In the genomic region with DNA sequence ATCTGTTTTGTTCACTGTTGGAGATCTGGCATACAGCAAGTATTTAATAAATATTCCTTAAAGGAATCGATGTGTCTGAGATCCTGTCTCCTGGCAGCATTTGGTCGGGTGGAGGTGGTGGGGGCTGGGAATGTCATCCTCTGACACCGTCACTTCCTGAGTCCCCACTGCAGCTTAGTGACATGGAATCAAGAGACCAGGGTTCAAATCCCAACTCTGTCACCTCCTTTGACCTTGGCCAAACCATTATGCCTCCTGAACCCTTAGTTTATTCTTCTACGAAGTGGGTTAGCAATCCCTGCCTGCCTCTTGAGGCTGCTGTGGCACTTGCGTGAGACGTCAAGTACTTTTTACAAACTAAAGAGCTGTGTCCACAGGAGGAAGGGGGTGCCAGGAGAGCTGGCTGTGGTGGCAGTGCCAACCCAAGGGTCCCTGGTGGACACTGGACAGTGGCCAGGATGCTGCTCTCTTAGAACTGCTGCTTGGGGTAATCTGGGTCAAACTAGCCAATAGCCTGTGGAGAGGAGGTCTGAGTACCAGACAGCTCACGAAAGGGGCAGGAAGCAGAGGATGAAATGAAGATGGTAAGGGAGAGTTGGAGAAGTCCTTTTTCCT, we compare ENCODE assay signal across 22 cellular contexts. TPM values are rescaled to one million over a fixed set of nuclear protein-coding genes. Genes with fewer than 3 reads are reported as not detected.
A peak's percentile ranks its signal among the peaks of the same experiment; 100 is the strongest.
DNase-seq lines count a peak whose midpoint lies in the region; ATAC-seq, FAIRE-seq and TF ChIP-seq lines count a peak whose summit lies in the region.
"Had no signal": no experiment of that assay in that cellular context is flagged by ENCODE, and none has a peak within 500 bp of the region (broad histone marks: within the 10 kb centered on the region; RNA-seq: fewer than 3 reads in every experiment).

No MANE protein-coding gene starts in this region.

- TF ChIP-seq CTCF in body of pancreas (IDR thresholded peaks at IDR 0.05) (no peak), kidney (IDR thresholded peaks at IDR 0.05; ENCODE audit: borderline replicate concordance, extremely low read depth, insufficient read depth) (no peak), ovary (IDR thresholded peaks at IDR 0.05) (no peak), tibial artery (IDR thresholded peaks at IDR 0.05) (no peak)

- H3K27me3 ChIP-seq in body of pancreas (no peaks in the 10 kb centered on the region), ovary (no peaks in the 10 kb centered on the region), tibial artery (no peaks in the 10 kb centered on the region)
- H3K27me3 ChIP-seq: gastrocnemius medialis, MG63, neutrophil, testis had no signal

- H3K36me3 ChIP-seq in body of pancreas (replicated peaks in 1 of 2; ENCODE audit: insufficient read depth in 1 of 2, low read depth in 2 of 2) (no peaks in the 10 kb centered on the region), kidney (ENCODE audit: control insufficient read depth in 1 of 2, insufficient read depth in 2 of 2, low read length in 2 of 2) (no peaks in the 10 kb centered on the region), ovary (no peaks in the 10 kb centered on the region), tibial artery (no peaks in the 10 kb centered on the region)
- H3K36me3 ChIP-seq: gastrocnemius medialis, MG63, neutrophil had no signal

- H3K4me3 Mint-ChIP-seq in activated CD4-positive, alpha-beta T cell treated with anti-CD3 and anti-CD28 coated beads, Interleukin-2, amount 10 ng/mL, durations not matched to agents 7 days and 5 days: no peak overlapping the region
- H3K4me3 Mint-ChIP-seq: CD8-positive, alpha-beta memory T cell; central memory CD8-positive, alpha-beta T cell; T-cell had no signal

- peak overlapping the region in 3 of 4 donors; percentile 89 to 94 (median 93) for H3K27ac ChIP-seq in body of pancreas
- no peak overlapping the region for H3K27ac ChIP-seq in kidney (ENCODE audit: low read depth in 2 of 2, low read length in 2 of 2)
- H3K27ac ChIP-seq in ovary: no peak overlapping the region
- H3K27ac ChIP-seq in tibial artery: no peak overlapping the region
- H3K27ac ChIP-seq: gastrocnemius medialis, neutrophil, testis had no signal

- POLR2A ChIA-PET in activated CD4-positive, alpha-beta T cell treated with anti-CD3 and anti-CD28 coated beads, Interleukin-2, amount 10 ng/mL, durations not matched to agents 7 days and 5 days (lab: Charles Lee): interaction anchor here (0.6 kb wide), 1 partner anchor 81 kb away, joined by 4 read pairs; no protein-coding TSS in a partner anchor

- H3K9me3 Mint-ChIP-seq in activated CD4-positive, alpha-beta T cell treated with anti-CD3 and anti-CD28 coated beads, Interleukin-2, amount 10 ng/mL, durations not matched to agents 7 days and 5 days: no peaks in the 10 kb centered on the region
- H3K9me3 Mint-ChIP-seq: CD8-positive, alpha-beta memory T cell; central memory CD8-positive, alpha-beta T cell; T-cell had no signal

- no peak for TF ChIP-seq EP300 in ovary (IDR thresholded peaks at IDR 0.05)

- TF ChIP-seq POLR2A in body of pancreas (IDR thresholded peaks at IDR 0.05) (no peak), ovary (IDR thresholded peaks at IDR 0.05) (no peak)

- no peaks in the 10 kb centered on the region for H3K27me3 Mint-ChIP-seq in activated CD4-positive, alpha-beta T cell treated with anti-CD3 and anti-CD28 coated beads, Interleukin-2, amount 10 ng/mL, durations not matched to agents 7 days and 5 days
- H3K27me3 Mint-ChIP-seq: CD8-positive, alpha-beta memory T cell; T-cell had no signal

- FAIRE-seq in kidney (lab: Jason Lieb, UNC): no peak

- no peak overlapping the region for H3K4me3 ChIP-seq in body of pancreas
- no peak overlapping the region for H3K4me3 ChIP-seq in kidney (ENCODE audit: low read length in 2 of 2)
- no peak overlapping the region for H3K4me3 ChIP-seq in ovary
- H3K4me3 ChIP-seq in tibial artery: no peak overlapping the region
- H3K4me3 ChIP-seq: gastrocnemius medialis, MG63, testis had no signal

- ATAC-seq in body of pancreas: no peak
- ATAC-seq in activated CD4-positive, CD25-positive, alpha-beta regulatory T cell treated with anti-CD3 and anti-CD28 coated beads, Interleukin-2, amount 50 U/mL, for 24 hours: no peak
- ATAC-seq: gastrocnemius medialis, T-cell had no signal

- DNase-seq in body of pancreas (peak; percentile 2 to 15 (median 11)), kidney (peak; percentile 42), ovary (peak in 3 of 5 donors; percentile 12 to 28 (median 16)), tibial artery (peak; percentile 11 to 45), H4 (ENCODE audit: low spot score) (no peak)
- no peak for DNase-seq in activated CD4-positive, alpha-beta T cell treated with anti-CD3 and anti-CD28 coated beads, Interleukin-2, amount 10 ng/mL, durations not matched to agents 7 days and 5 days
- DNase-seq: activated CD4-positive, alpha-beta T cell treated with anti-CD3 and anti-CD28 coated beads for 48 hours; activated CD8-positive, alpha-beta memory T cell treated with anti-CD3 and anti-CD28 coated beads, Interleukin-2, amount 50 U/mL, for 4 hours; activated gamma-delta T cell treated with Interleukin-2 at 50 U/mL for 16 hours; amniotic stem cell; effector CD4-positive, alpha-beta T cell; gastrocnemius medialis; IMR-90; MG63; SIG-M5; stimulated activated CD4-positive, alpha-beta T cell treated with anti-CD3 and anti-CD28 coated beads, Interleukin-15, amount 100 ng/mL, for 24 hours; T-cell; testis had no signal

- H3K4me1 Mint-ChIP-seq in activated CD4-positive, alpha-beta T cell treated with anti-CD3 and anti-CD28 coated beads, Interleukin-2, amount 10 ng/mL, durations not matched to agents 7 days and 5 days: peaks cover 33% of the 10 kb centered on the region

- no peaks in the 10 kb centered on the region for H3K9me3 ChIP-seq in body of pancreas
- H3K9me3 ChIP-seq in kidney (ENCODE audit: control insufficient read depth in 1 of 2, low read length in 2 of 2): no peaks in the 10 kb centered on the region
- H3K9me3 ChIP-seq in ovary: no peaks in the 10 kb centered on the region
- H3K9me3 ChIP-seq in tibial artery: no peaks in the 10 kb centered on the region
- H3K9me3 ChIP-seq: gastrocnemius medialis, MG63, neutrophil, testis had no signal

- H3K4me1 ChIP-seq in body of pancreas: peaks cover 73% of the 10 kb centered on the region
- H3K4me1 ChIP-seq in kidney (ENCODE audit: control insufficient read depth in 1 of 2, insufficient read depth in 1 of 2, low read depth in 1 of 2, low read length in 2 of 2): peaks cover 0 to 2% of the 10 kb centered on the region in 2 donors
- no peaks in the 10 kb centered on the region for H3K4me1 ChIP-seq in ovary (ENCODE audit: insufficient read depth)
- no peaks in the 10 kb centered on the region for H3K4me1 ChIP-seq in tibial artery
- H3K4me1 ChIP-seq: gastrocnemius medialis, testis had no signal

- no peak overlapping the region for H3K9ac ChIP-seq in kidney (ENCODE audit: low read length in 2 of 2)

- intact Hi-C loops in body of pancreas (cut with DNase I) (no loop called here), kidney (cut with DNase I) (loop anchor here (10.0 kb wide), 1 partner anchor 86 kb away; no protein-coding TSS in a partner anchor), ovary (cut with DNase I) (loop anchor here (10.0 kb wide), 3 partner anchors 86 to 1016 kb away; no protein-coding TSS in a partner anchor), tibial artery (cut with DNase I; ENCODE audit: low total_unique reads) (no loop called here)

- WGBS in body of pancreas, 2 donors: 43 to 59% methylated on average over 4 to 7 of the region's 7 CpGs
- WGBS in ovary, 3 donors: 84 to 91% (median 89%) methylated on average over 7 of the region's 7 CpGs

- H3K36me3 Mint-ChIP-seq in activated CD4-positive, alpha-beta T cell treated with anti-CD3 and anti-CD28 coated beads, Interleukin-2, amount 10 ng/mL, durations not matched to agents 7 days and 5 days (ENCODE audit: low read depth): no peaks in the 10 kb centered on the region
- H3K36me3 Mint-ChIP-seq: CD8-positive, alpha-beta memory T cell; T-cell had no signal

- H3K27ac Mint-ChIP-seq in activated CD4-positive, alpha-beta T cell treated with anti-CD3 and anti-CD28 coated beads, Interleukin-2, amount 10 ng/mL, durations not matched to agents 7 days and 5 days: no peak overlapping the region

- CTCF ChIA-PET in activated CD4-positive, alpha-beta T cell treated with anti-CD3 and anti-CD28 coated beads, Interleukin-2, amount 10 ng/mL, durations not matched to agents 7 days and 5 days (lab: Charles Lee): interaction anchor here (1.0 kb wide), 2 partner anchors 10 to 134 kb away, joined by 3 to 5 read pairs; no protein-coding TSS in a partner anchor

RNA-seq across cellular contexts. Expression of a gene that starts 8.0 kb away (rescaled TPM):
- 10 to 100 TPM; 27.2 to 42.2 TPM for total RNA-seq in body of pancreas
- 97.6 TPM for total RNA-seq in kidney
- polyA plus RNA-seq in kidney (ENCODE audit: insufficient read depth, low read depth, low replicate concordance): 14.2 TPM
- 100 to 1,000 TPM in 2 of 7 donors, 10 to 100 TPM in 5; 30.3 to 117 (median 86.3) TPM for total RNA-seq in ovary
- 10 to 100 TPM; 36.5 to 40.3 TPM for polyA plus RNA-seq in ovary
- 10 to 100 TPM; 27.8 to 31.5 TPM for total RNA-seq in activated CD4-positive, alpha-beta T cell treated with anti-CD3 and anti-CD28 coated beads, Interleukin-2, amount 10 ng/mL, durations not matched to agents 7 days and 5 days
- total RNA-seq in H4 (2014; rRNA removed; shearing (Covaris generic)): 10.9 and 13.5 TPM in 2 replicates

Comparison
In these comparisons a context has a peak if more than half of its experiments do, and no peak if none do; other contexts are left out.
1. DNase-seq: peak in body of pancreas (4 of 4), kidney (single experiment), ovary (3 of 5) and tibial artery (2 of 2); none in activated CD4-positive, alpha-beta T cell treated with anti-CD3 and anti-CD28 coated beads, Interleukin-2, amount 10 ng/mL, durations not matched to agents 7 days and 5 days (single experiment) and H4 (single experiment).
2. H3K27ac ChIP-seq: peak in body of pancreas (3 of 4); none in kidney (0 of 2), ovary (0 of 2) and tibial artery (0 of 2).
3. intact Hi-C loops: an anchor here in kidney (10.0 kb wide) and ovary (10.0 kb wide); none called in body of pancreas and tibial artery.